ENCODE assay signal across 23 cellular contexts in genomic region chr5:81717815-81718214, GRCh38. TPM values are rescaled to one million over a fixed set of nuclear protein-coding genes. Genes with fewer than 3 reads are reported as not detected.
DNase-seq lines count a peak whose midpoint lies in the region; ATAC-seq and TF ChIP-seq lines count a peak whose summit lies in the region.
"Had no signal": no experiment of that assay in that cellular context is flagged by ENCODE, and none has a peak within 500 bp of the region (broad histone marks: within the 10 kb centered on the region; RNA-seq: fewer than 3 reads in every experiment).

No MANE protein-coding gene starts in this region.

- peaks cover 0 to 71% (median 25%) of the 10 kb centered on the region in 4 donors for H3K4me1 ChIP-seq in tibial artery

- H3K4me3 Mint-ChIP-seq in T-cell, result peak overlapping the region in 2 of 3 donors; percentile 5 to 34
- H3K4me3 Mint-ChIP-seq in glutamatergic neuron (ENCODE audit: unreplicated experiment), result peak overlapping the region; percentile 18

- H3K27me3 ChIP-seq in tibial artery, result no peaks in the 10 kb centered on the region
- H3K27me3 ChIP-seq: breast epithelium, dorsolateral prefrontal cortex, ovary, vagina had no signal

- POLR2A ChIA-PET in T-cell (lab: Charles Lee), result interaction anchor here in 1 of 2 donors (0.5 to 0.6 kb wide), 2 partner anchors 25 to 80 kb away, joined by 3 to 4 read pairs; no protein-coding TSS in a partner anchor

- CTCF ChIA-PET in T-cell (lab: Charles Lee), result interaction anchor here in 1 of 2 donors (0.6 to 1.2 kb wide), 2 partner anchors 23 to 26 kb away, joined by 3 to 4 read pairs; no protein-coding TSS in a partner anchor

- intact Hi-C loops in sciatic nerve (cut with DNase I) (no loop called here), tibial artery (cut with DNase I; ENCODE audit: low total_unique reads) (no loop called here)

- H3K9me3 ChIP-seq in tibial artery, result no peaks in the 10 kb centered on the region
- H3K9me3 ChIP-seq: breast epithelium, mucosa of descending colon, ovary, vagina had no signal

- H3K27ac Mint-ChIP-seq in T-cell (peak overlapping the region in 1 of 2 donors; percentile 2), glutamatergic neuron (ENCODE audit: unreplicated experiment) (no peak overlapping the region)
- H3K27ac Mint-ChIP-seq: activated CD4-positive, alpha-beta T cell treated with anti-CD3 and anti-CD28 coated beads, Interleukin-2, amount 10 ng/mL, durations not matched to agents 24 days and 14 days had no signal

- DNase-seq in ELR (ENCODE audit: low read depth) (peak; percentile 36), T-cell (no peak), glutamatergic neuron (no peak), sciatic nerve (ENCODE audit: low spot score) (no peak), tibial artery (no peak), NCI-H2227 treated with DMSO at 0.1 percent for 48 hours (lab: John Stamatoyannopoulos, UW) (no peak)
- DNase-seq: activated CD4-positive, alpha-beta T cell treated with anti-CD3 and anti-CD28 coated beads, Interleukin-2, amount 10 ng/mL, durations not matched to agents 24 days and 14 days; AML-193; Calu3; dorsolateral prefrontal cortex; GF-D8; Karpas-422; left ventricle myocardium inferior; mucosa of descending colon; NCI-H1417 treated with DMSO at 0.1 percent for 48 hours; NCI-H446; ovary; stimulated activated CD4-positive, alpha-beta T cell treated with anti-CD3 and anti-CD28 coated beads, Interleukin-2, amount 100 ng/mL, for 24 hours had no signal

- H3K9me3 Mint-ChIP-seq in T-cell, result no peaks in the 10 kb centered on the region
- H3K9me3 Mint-ChIP-seq in glutamatergic neuron (ENCODE audit: unreplicated experiment), result no peaks in the 10 kb centered on the region
- H3K9me3 Mint-ChIP-seq: activated naive CD4-positive, alpha-beta T cell treated with anti-CD3 and anti-CD28 coated beads, Interleukin-2, amount 50 U/mL, for 72 hours had no signal

- no peak overlapping the region for H3K4me3 ChIP-seq in tibial artery
- H3K4me3 ChIP-seq: breast epithelium, dorsolateral prefrontal cortex, left ventricle myocardium inferior, mucosa of descending colon, ovary, vagina had no signal

- peaks cover 76 to 80% (median 79%) of the 10 kb centered on the region in 3 donors for H3K4me1 Mint-ChIP-seq in T-cell
- H3K4me1 Mint-ChIP-seq in glutamatergic neuron (ENCODE audit: low read depth, unreplicated experiment), result peaks cover 25% of the 10 kb centered on the region

- H3K27me3 Mint-ChIP-seq in T-cell, result no peaks in the 10 kb centered on the region
- H3K27me3 Mint-ChIP-seq in glutamatergic neuron (ENCODE audit: unreplicated experiment), result peaks cover 2% of the 10 kb centered on the region
- H3K27me3 Mint-ChIP-seq: activated CD4-positive, alpha-beta T cell treated with anti-CD3 and anti-CD28 coated beads, Interleukin-2, amount 10 ng/mL, durations not matched to agents 24 days and 14 days had no signal

- H3K36me3 ChIP-seq in tibial artery, result no peaks in the 10 kb centered on the region
- H3K36me3 ChIP-seq: breast epithelium, left ventricle myocardium inferior, ovary, vagina had no signal

- H3K36me3 Mint-ChIP-seq in T-cell, result peaks cover 6% of the 10 kb centered on the region
- no peaks in the 10 kb centered on the region for H3K36me3 Mint-ChIP-seq in glutamatergic neuron (ENCODE audit: unreplicated experiment)

- H3K27ac ChIP-seq in tibial artery, result no peak overlapping the region
- H3K27ac ChIP-seq: breast epithelium, dorsolateral prefrontal cortex, left ventricle myocardium inferior, ovary, RWPE1, vagina had no signal

- TF ChIP-seq CTCF in glutamatergic neuron (IDR thresholded peaks at IDR 0.05; ENCODE audit: partially characterized antibody, unreplicated experiment) (no peak), tibial artery (IDR thresholded peaks at IDR 0.05) (no peak)

- ATAC-seq in T-cell (replicated peaks in 1 of 4), result no peak
- ATAC-seq in sciatic nerve, result peak; percentile 38
- ATAC-seq in GM19324 (IDR thresholded peaks at IDR 0.05; ENCODE audit: low FRiP score, unreplicated experiment), result no peak
- ATAC-seq: mucosa of descending colon had no signal

RNA-seq across cellular contexts. Expression of gene SSBP2, which starts 33.1 kb away (rescaled TPM):
- total RNA-seq in T-cell (10 to 100 TPM; 31.1 to 44.9 (median 35.8) TPM), glutamatergic neuron (ENCODE audit: unreplicated experiment) (146 TPM), sciatic nerve (131 TPM)
